Comparison of ENCODE assay signal across 13 cellular contexts in genomic region chr6:135686784-135687301, GRCh38.
DNase-seq lines count a peak whose midpoint lies in the region; FAIRE-seq and TF ChIP-seq lines count a peak whose summit lies in the region.
"Had no signal": no experiment of that assay in that cellular context is flagged by ENCODE, and none has a peak within 500 bp of the region (broad histone marks: within the 10 kb centered on the region; RNA-seq: fewer than 3 reads in every experiment).

No MANE protein-coding gene starts in this region.

- BruUV-seq in A673 (replicated peaks; lab: Mats Ljungman, UMichigan): no TSS peak

- H3K9me3 ChIP-seq in A673 (ENCODE audit: low read depth, low read length, poor library complexity, severe bottlenecking): no peaks in the 10 kb centered on the region
- H3K9me3 ChIP-seq: ovary, testis had no signal

- H3K36me3 ChIP-seq in A673 (ENCODE audit: insufficient read depth, low read length, poor library complexity, severe bottlenecking): no peaks in the 10 kb centered on the region
- H3K36me3 ChIP-seq: ovary had no signal

- peak overlapping the region; percentile 92 for H3K27ac ChIP-seq in A673 (ENCODE audit: low read depth, low read length, poor library complexity, severe bottlenecking)
- H3K27ac ChIP-seq: ovary, testis had no signal

- POLR2A ChIA-PET in A673 (lab: Charles Lee; ENCODE audit: low non-redundant PET): interaction anchor here (0.6 kb wide), 1 partner anchor 445 kb away, joined by 9 read pairs; no protein-coding TSS in a partner anchor

- H3K4me3 ChIP-seq in A673 (ENCODE audit: low read depth, low read length, poor library complexity, severe bottlenecking) (no peak overlapping the region), choroid plexus epithelial cell (ENCODE audit: low read depth, low read length) (no peak overlapping the region)
- H3K4me3 ChIP-seq: ovary, testis had no signal

- H3K27me3 ChIP-seq in A673 (replicated peaks; ENCODE audit: insufficient read depth, low read depth, low read length, poor library complexity): no peaks in the 10 kb centered on the region
- H3K27me3 ChIP-seq: ovary, testis had no signal

- TF ChIP-seq CTCF in A673 (conservative IDR thresholded peaks at IDR 0.05; ENCODE audit: low read depth, low read length) (no peak), choroid plexus epithelial cell (conservative IDR thresholded peaks at IDR 0.05; ENCODE audit: low read depth, low read length) (no peak)

- intact Hi-C loops in A673 (cut with micrococcal nuclease; ENCODE audit: unreplicated experiment): no loop called here

- CTCF ChIA-PET in A673 (lab: Charles Lee): no interaction called here

- FAIRE-seq in GM19239 (lab: Jason Lieb, UNC): no peak
- FAIRE-seq: endometrium had no signal

- peaks cover 38% of the 10 kb centered on the region for H3K4me1 ChIP-seq in A673 (ENCODE audit: insufficient read depth, low read length, poor library complexity, severe bottlenecking)
- H3K4me1 ChIP-seq: testis had no signal

- DNase-seq in A673 (ENCODE audit: low spot score) (peak; percentile 95), HT1080 (ENCODE audit: low read depth) (peak; percentile 65), choroid plexus epithelial cell (ENCODE audit: low read depth) (peak; percentile 62), iris pigment epithelial cell (ENCODE audit: low read depth) (peak; percentile 80), NCI-H524 (lab: John Stamatoyannopoulos, UW) (no peak), GM19239 (ENCODE audit: insufficient read length, low spot score) (no peak), inferior parietal cortex (ENCODE audit: extremely low spot score) (no peak), NCI-H2107 (lab: John Stamatoyannopoulos, UW) (no peak)
- DNase-seq: amniotic stem cell; NK-92 treated with Interleukin-12 subunit alpha and Interleukin-12 subunit beta, amount 100 ng/mL, for 24 hours; ovary; testis had no signal

Comparison
In these comparisons a context has a peak if more than half of its experiments do, and no peak if none do; other contexts are left out.
1. DNase-seq: peak in A673 (single experiment), HT1080 (single experiment), choroid plexus epithelial cell (single experiment) and iris pigment epithelial cell (single experiment); none in NCI-H524 (0 of 2), GM19239 (single experiment), inferior parietal cortex (single experiment) and NCI-H2107 (single experiment).